ENCODE assay signal across 15 cellular contexts in the genomic region with DNA sequence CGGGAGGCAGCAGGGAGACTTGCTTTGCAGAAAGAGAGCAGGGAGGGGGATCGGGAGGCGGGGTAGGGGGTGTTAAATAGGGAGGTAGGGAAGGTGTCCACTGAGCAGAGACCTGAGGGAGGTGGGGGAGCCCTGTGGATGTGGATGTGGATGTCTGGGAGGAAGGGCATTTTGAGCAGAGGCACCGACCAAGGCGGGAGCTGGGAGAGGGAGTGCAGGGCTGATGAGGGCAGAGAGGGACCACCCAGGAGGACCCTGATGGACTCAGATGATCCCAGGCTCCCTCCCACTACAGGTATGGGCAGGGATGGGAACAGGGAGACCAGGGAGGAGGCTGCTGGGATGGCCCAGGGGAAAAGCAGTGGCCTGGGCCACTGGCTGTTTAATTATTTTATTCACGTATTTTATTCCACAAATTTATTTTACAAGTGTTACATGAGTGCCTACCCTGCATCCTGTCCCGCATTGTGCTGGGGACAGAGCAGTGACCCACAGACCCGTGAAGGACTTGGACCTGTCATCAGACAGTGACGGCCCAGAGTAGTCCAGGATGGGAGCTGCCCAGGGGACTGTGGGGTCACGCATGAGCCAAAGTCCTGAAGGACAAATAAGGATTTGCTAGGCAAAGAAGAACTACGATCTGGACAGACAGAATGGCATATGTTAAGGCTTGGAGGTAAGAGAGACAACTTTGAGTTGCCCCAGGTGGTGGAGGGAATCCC. TPM values are rescaled to one million over a fixed set of nuclear protein-coding genes. Genes with fewer than 3 reads are reported as not detected.
A peak's percentile ranks its signal among the peaks of the same experiment; 100 is the strongest.
DNase-seq lines count a peak whose midpoint lies in the region; ATAC-seq and TF ChIP-seq lines count a peak whose summit lies in the region.
"Had no signal": no experiment of that assay in that cellular context is flagged by ENCODE, and none has a peak within 500 bp of the region (broad histone marks: within the 10 kb centered on the region; RNA-seq: fewer than 3 reads in every experiment).

No MANE protein-coding gene starts in this region.

- H3K36me3 Mint-ChIP-seq in activated naive CD8-positive, alpha-beta T cell treated with anti-CD3 and anti-CD28 coated beads for 36 hours: peaks cover 48% of the 10 kb centered on the region
- H3K36me3 Mint-ChIP-seq in mesothelial cell of epicardium: peaks cover 11% of the 10 kb centered on the region

- TF ChIP-seq POLR2A in upper lobe of left lung (IDR thresholded peaks at IDR 0.05): no peak

- peak overlapping the region; percentile 17 for H3K27ac Mint-ChIP-seq in activated naive CD8-positive, alpha-beta T cell treated with anti-CD3 and anti-CD28 coated beads for 36 hours
- peak overlapping the region; percentile 61 for H3K27ac Mint-ChIP-seq in mesothelial cell of epicardium
- H3K27ac Mint-ChIP-seq: T-helper 1 cell treated with Interleukin-12 subunit alpha and Interleukin-12 subunit beta and Interleukin-4 antibody, amounts not matched to agents 30 μg/mL and 1 μg/mL, for 36 hours had no signal

- H3K4me3 Mint-ChIP-seq in activated naive CD8-positive, alpha-beta T cell treated with anti-CD3 and anti-CD28 coated beads for 36 hours: peak overlapping the region; percentile 40
- H3K4me3 Mint-ChIP-seq in mesothelial cell of epicardium: no peak overlapping the region
- H3K4me3 Mint-ChIP-seq: T-helper 1 cell treated with Interleukin-12 subunit alpha and Interleukin-12 subunit beta and Interleukin-4 antibody, amounts not matched to agents 30 μg/mL and 1 μg/mL, for 36 hours had no signal

- ATAC-seq in left ventricle myocardium superior (no peak), left cardiac atrium (no peak), upper lobe of left lung (ENCODE audit: low FRiP score in 2 of 2) (no peak)
- ATAC-seq: activated CD4-positive, CD25-positive, alpha-beta regulatory T cell treated with anti-CD3 and anti-CD28 coated beads, Interleukin-2, amount 50 U/mL, for 24 hours had no signal

- H3K4me1 ChIP-seq in upper lobe of left lung: peaks cover 75 to 94% (median 87%) of the 10 kb centered on the region in 4 donors

- no peaks in the 10 kb centered on the region for H3K27me3 Mint-ChIP-seq in activated naive CD8-positive, alpha-beta T cell treated with anti-CD3 and anti-CD28 coated beads for 36 hours
- no peaks in the 10 kb centered on the region for H3K27me3 Mint-ChIP-seq in mesothelial cell of epicardium (ENCODE audit: low read depth)

- H3K9me3 ChIP-seq in upper lobe of left lung: no peaks in the 10 kb centered on the region

- H3K27ac ChIP-seq in upper lobe of left lung: peak overlapping the region; percentile 79 to 99 (median 85)
- H3K27ac ChIP-seq: GM23248 had no signal

- H3K9me3 Mint-ChIP-seq in activated naive CD8-positive, alpha-beta T cell treated with anti-CD3 and anti-CD28 coated beads for 36 hours: no peaks in the 10 kb centered on the region
- no peaks in the 10 kb centered on the region for H3K9me3 Mint-ChIP-seq in mesothelial cell of epicardium
- H3K9me3 Mint-ChIP-seq: T-helper 1 cell treated with Interleukin-12 subunit alpha and Interleukin-12 subunit beta and Interleukin-4 antibody, amounts not matched to agents 30 μg/mL and 1 μg/mL, for 36 hours had no signal

- H3K4me3 ChIP-seq in upper lobe of left lung: peak overlapping the region in 1 of 4 donors; percentile 7
- H3K4me3 ChIP-seq: GM23248 had no signal

- DNase-seq in left ventricle myocardium superior: peak; percentile 3
- no peak for DNase-seq in left cardiac atrium
- no peak for DNase-seq in activated naive CD8-positive, alpha-beta T cell treated with anti-CD3 and anti-CD28 coated beads for 36 hours
- no peak for DNase-seq in mesothelial cell of epicardium (ENCODE audit: low spot score in 2 of 2, unreplicated experiment in 2 of 2)
- no peak for DNase-seq in upper lobe of left lung
- DNase-seq in stimulated activated CD4-positive, alpha-beta T cell treated with anti-CD3 and anti-CD28 coated beads, Interleukin-4, amount 100 ng/mL, for 4 hours: no peak
- DNase-seq in DMS153 treated with DMSO at 0.1 percent for 48 hours (lab: John Stamatoyannopoulos, UW; ENCODE audit: unreplicated experiment): no peak
- no peak for DNase-seq in pons (ENCODE audit: low spot score)
- DNase-seq: NCI-H2081, NCI-H774 had no signal

- no peak for TF ChIP-seq EP300 in upper lobe of left lung (IDR thresholded peaks at IDR 0.05)

- H3K27me3 ChIP-seq in upper lobe of left lung: no peaks in the 10 kb centered on the region

- intact Hi-C loops in left ventricle myocardium superior (cut with micrococcal nuclease): no loop called here
- intact Hi-C loops in left cardiac atrium (cut with DNase I): no loop called here

- no peak for TF ChIP-seq CTCF in mesothelial cell of epicardium (IDR thresholded peaks at IDR 0.05; ENCODE audit: unreplicated experiment)
- no peak for TF ChIP-seq CTCF in upper lobe of left lung (IDR thresholded peaks at IDR 0.05)

- H3K36me3 ChIP-seq in upper lobe of left lung: peaks cover 10 to 38% (median 16%) of the 10 kb centered on the region in 4 donors

- WGBS in upper lobe of left lung, 2 donors: 72 to 74% methylated on average over 11 of the region's 11 CpGs

- H3K4me1 Mint-ChIP-seq in activated naive CD8-positive, alpha-beta T cell treated with anti-CD3 and anti-CD28 coated beads for 36 hours: peaks cover 40% of the 10 kb centered on the region
- peaks cover 39% of the 10 kb centered on the region for H3K4me1 Mint-ChIP-seq in mesothelial cell of epicardium

RNA-seq across cellular contexts. Expression of a gene that starts 5.3 kb away (rescaled TPM):
- total RNA-seq in left ventricle myocardium superior (30.6 TPM), left cardiac atrium (10 to 100 TPM; 29.2 to 45.5 TPM), mesothelial cell of epicardium (123 to 130 TPM (median 129 TPM) in 3 replicates), upper lobe of left lung (100 to 1,000 TPM in 4 of 6 donors, 10 to 100 TPM in 2; 85.1 to 206 (median 119) TPM)
- total RNA-seq in activated naive CD8-positive, alpha-beta T cell treated with anti-CD3 and anti-CD28 coated beads for 36 hours: 100 to 1,000 TPM; 135 to 140 TPM

RNA-seq across cellular contexts. Expression of a gene that starts 24.9 kb away (rescaled TPM):
- 45.7 TPM for total RNA-seq in left ventricle myocardium superior
- total RNA-seq in left cardiac atrium: 100 to 1,000 TPM in 1 of 2 donors, 10 to 100 TPM in 1; 73.6 to 163 TPM
- under 1 TPM; 0.45 to 0.98 TPM for total RNA-seq in activated naive CD8-positive, alpha-beta T cell treated with anti-CD3 and anti-CD28 coated beads for 36 hours
- total RNA-seq in mesothelial cell of epicardium: 2.2 to 2.8 TPM (median 2.7 TPM) in 3 replicates
- total RNA-seq in upper lobe of left lung: 10 to 100 TPM in 1 of 6 donors, 1 to 10 TPM in 5; 2.9 to 13.1 (median 6.9) TPM

RNA-seq across cellular contexts. Expression of a gene that starts 36.1 kb away (rescaled TPM):
- total RNA-seq in left ventricle myocardium superior (9.8 TPM), left cardiac atrium (1 to 10 TPM; 5.6 to 7.2 TPM), mesothelial cell of epicardium (20.3 to 22.9 TPM (median 21.3 TPM) in 3 replicates), upper lobe of left lung (10 to 100 TPM; 15.9 to 54.5 (median 41.1) TPM)
- total RNA-seq in activated naive CD8-positive, alpha-beta T cell treated with anti-CD3 and anti-CD28 coated beads for 36 hours: under 1 TPM in 1 of 2 experiments, not detected in 1; 0.31 TPM
- total RNA-seq: GM23248, M059J, pulmonary artery endothelial cell had no signal

RNA-seq across cellular contexts. Expression of a gene that starts 41.4 kb away (rescaled TPM):
- total RNA-seq in left ventricle myocardium superior (3.4 TPM), left cardiac atrium (1 to 10 TPM; 3.1 to 5.5 TPM), mesothelial cell of epicardium (9.2 to 9.6 TPM (median 9.3 TPM) in 3 replicates), upper lobe of left lung (10 to 100 TPM in 3 of 6 donors, 1 to 10 TPM in 3; 8.3 to 14.5 (median 9.8) TPM)
- 1 to 10 TPM; 3.4 to 4.6 TPM for total RNA-seq in activated naive CD8-positive, alpha-beta T cell treated with anti-CD3 and anti-CD28 coated beads for 36 hours
